32 cellular contexts compared by ENCODE assay signal in the genomic region with DNA sequence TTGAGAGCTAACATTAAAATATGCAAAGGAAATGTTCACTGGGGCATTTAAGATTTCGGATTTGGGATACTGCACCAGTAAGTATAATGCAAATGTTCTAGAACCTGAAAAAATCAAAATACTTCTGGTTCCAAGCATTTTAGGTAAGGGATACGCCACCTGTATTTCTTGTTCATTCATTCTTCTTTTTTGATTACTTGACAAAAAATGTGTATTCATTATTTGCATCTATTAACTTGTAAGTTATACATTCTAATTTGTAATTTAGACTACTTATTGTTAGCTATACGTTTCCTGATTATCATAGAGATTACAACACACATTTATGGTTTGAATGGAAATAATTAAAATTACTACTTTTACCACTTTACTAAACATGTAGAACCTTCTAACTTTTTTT.
"Had no signal": no experiment of that assay in that cellular context is flagged by ENCODE, and none has a peak within 500 bp of the region (broad histone marks: within the 10 kb centered on the region; RNA-seq: fewer than 3 reads in every experiment).

No MANE protein-coding gene starts in this region.

- H3K27ac ChIP-seq: adrenal gland, body of pancreas, brain microvascular endothelial cell, breast epithelium, VCaP had no signal

- ATAC-seq: activated CD8-positive, alpha-beta T cell treated with anti-CD3 and anti-CD28 coated beads for 36 hours; activated naive CD4-positive, alpha-beta T cell treated with anti-CD3 and anti-CD28 coated beads, Interleukin-2, amount 50 U/mL, for 72 hours; activated T-cell treated with anti-CD3 and anti-CD28 coated beads, Interleukin-2, amount 50 U/mL, for 4 hours; activated T-cell treated with anti-CD3 and anti-CD28 coated beads, Interleukin-2, amount 50 U/mL, for 72 hours; activated T-helper 17 cell treated with anti-CD3 and anti-CD28 coated beads, Interleukin-2, amount 50 U/mL, for 72 hours; body of pancreas had no signal

- FAIRE-seq: astrocyte had no signal

- H3K4me1 ChIP-seq: adrenal gland, body of pancreas, breast epithelium had no signal

- H3K4me3 ChIP-seq: adrenal gland, body of pancreas, breast epithelium had no signal

- DNase-seq: activated B cell treated with CpG ODN at 0.5 μM for 24 hours; activated CD4-positive, alpha-beta memory T cell treated with anti-CD3 and anti-CD28 coated beads for 36 hours; activated CD4-positive, alpha-beta T cell treated with anti-CD3 and anti-CD28 coated beads for 4 hours; activated CD4-positive, alpha-beta T cell treated with anti-CD3 and anti-CD28 coated beads, Interleukin-2, amount 10 ng/mL, durations not matched to agents 24 days and 14 days; activated CD4-positive, alpha-beta T cell treated with anti-CD3 and anti-CD28 coated beads, Interleukin-2, amount 50 U/mL, for 1 hour; activated CD4-positive, alpha-beta T cell treated with anti-CD3 and anti-CD28 coated beads, Interleukin-2, amount 50 U/mL, for 4 hours; activated CD4-positive, CD25-positive, alpha-beta regulatory T cell treated with anti-CD3 and anti-CD28 coated beads, Interleukin-2, amount 50 U/mL, for 72 hours; activated CD8-positive, alpha-beta memory T cell treated with anti-CD3 and anti-CD28 coated beads, Interleukin-2, amount 50 U/mL, for 4 hours; activated CD8-positive, alpha-beta T cell treated with anti-CD3 and anti-CD28 coated beads for 36 hours; activated effector memory CD4-positive, alpha-beta T cell treated with anti-CD3 and anti-CD28 coated beads, Interleukin-2, amount 50 U/mL, for 16 hours; activated gamma-delta T cell treated with Interleukin-2 at 50 U/mL for 16 hours; activated naive CD4-positive, alpha-beta T cell; activated naive CD4-positive, alpha-beta T cell treated with anti-CD3 and anti-CD28 coated beads for 36 hours; activated naive CD4-positive, alpha-beta T cell treated with anti-CD3 and anti-CD28 coated beads, Interleukin-2, amount 50 U/mL, for 16 hours; activated naive CD8-positive, alpha-beta T cell treated with anti-CD3 and anti-CD28 coated beads for 36 hours; activated T-cell treated with anti-CD3 and anti-CD28 coated beads for 4 hours; activated T-cell treated with anti-CD3 and anti-CD28 coated beads, Interleukin-2, amount 50 U/mL, for 1 hour; activated T-cell treated with anti-CD3 and anti-CD28 coated beads, Interleukin-2, amount 50 U/mL, for 4 hours; activated T-cell treated with anti-CD3 and anti-CD28 coated beads, Interleukin-2, amount 50 U/mL, for 72 hours; adrenal gland; amniotic stem cell; aorta; body of pancreas; brain microvascular endothelial cell; central memory CD4-positive, alpha-beta T cell; T-helper 2 cell; T-helper 9 cell had no signal

- H3K9me3 ChIP-seq: adrenal gland, body of pancreas had no signal

- H3K27me3 ChIP-seq: adrenal gland, body of pancreas, brain microvascular endothelial cell, breast epithelium had no signal

- H3K36me3 ChIP-seq: adrenal gland, brain microvascular endothelial cell, breast epithelium had no signal
